ENCODE assay signal across 8 cellular contexts in the genomic region with DNA sequence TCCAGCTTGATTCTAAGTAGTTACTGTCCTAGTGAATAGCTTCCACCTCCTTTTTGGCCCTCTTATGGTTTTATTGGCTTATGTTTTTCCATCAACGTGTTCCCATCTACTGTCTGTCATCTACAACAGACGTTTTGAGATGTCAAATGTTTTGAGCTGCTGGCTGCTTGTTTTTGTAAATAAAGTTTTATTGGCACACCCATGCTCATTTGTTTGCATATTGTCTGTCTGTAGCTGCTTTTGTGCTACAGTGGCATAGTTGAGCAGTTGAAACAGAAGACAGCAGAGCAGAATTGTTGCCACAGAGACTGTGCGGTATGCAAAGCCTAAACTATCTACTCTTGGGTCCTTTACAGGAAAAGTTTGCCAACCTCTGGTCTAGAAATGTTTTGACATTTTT.
"Had no signal": no experiment of that assay in that cellular context is flagged by ENCODE, and none has a peak within 500 bp of the region (broad histone marks: within the 10 kb centered on the region; RNA-seq: fewer than 3 reads in every experiment).

No MANE protein-coding gene starts in this region.

- H3K4me3 Mint-ChIP-seq: GM23338, H9, IgD-negative memory B cell had no signal

- H3K27ac Mint-ChIP-seq: GM23338, H9, IgD-negative memory B cell had no signal

- H3K9me3 Mint-ChIP-seq: GM23338, H9, IgD-negative memory B cell had no signal

- H3K4me1 Mint-ChIP-seq: GM23338, H9, IgD-negative memory B cell had no signal

- FAIRE-seq: H1, H54, HTR-8/SVneo had no signal

- H2AFZ ChIP-seq: GM23338 had no signal

- H3K4me3 ChIP-seq: GM23338 had no signal

- DNase-seq: H9, HCEC 1CT, KG1 had no signal

- H3K4me2 ChIP-seq: GM23338 had no signal

- H3K27me3 Mint-ChIP-seq: IgD-negative memory B cell had no signal

- ATAC-seq: GM23338 had no signal
